In genomic region chr15:59353994-59354951, GRCh38 we compare ENCODE assay signal across 11 cellular contexts. TPM values are rescaled to one million over a fixed set of nuclear protein-coding genes. Genes with fewer than 3 reads are reported as not detected.
A peak's percentile ranks its signal among the peaks of the same experiment; 100 is the strongest.
DNase-seq lines count a peak whose midpoint lies in the region; ATAC-seq, FAIRE-seq and TF ChIP-seq lines count a peak whose summit lies in the region.
"Had no signal": no experiment of that assay in that cellular context is flagged by ENCODE, and none has a peak within 500 bp of the region (broad histone marks: within the 10 kb centered on the region; RNA-seq: fewer than 3 reads in every experiment).

No MANE protein-coding gene starts in this region.

- H3K27me3 Mint-ChIP-seq in IgD-negative memory B cell = no peaks in the 10 kb centered on the region
- H3K27me3 Mint-ChIP-seq in T-helper 17 cell = peaks cover 38% of the 10 kb centered on the region

- no TSS peak for BruUV-seq in A673 (replicated peaks; lab: Mats Ljungman, UMichigan)

- H3K79me2 ChIP-seq in DND-41 (ENCODE audit: insufficient read depth, low read length) (no peaks in the 10 kb centered on the region), keratinocyte (ENCODE audit: control insufficient read depth, insufficient read depth, low read length) (peaks cover 87% of the 10 kb centered on the region)

- TF ChIP-seq CTCF in DND-41 (IDR thresholded peaks at IDR 0.05; ENCODE audit: borderline replicate concordance, extremely low read depth, low read length, poor library complexity, severe bottlenecking) = no peak
- TF ChIP-seq CTCF in keratinocyte (optimal IDR thresholded peaks at IDR 0.05 in 1 of 3, IDR thresholded peaks at IDR 0.05 in 1 of 3, conservative IDR thresholded peaks at IDR 0.05 in 1 of 3; ENCODE audit: extremely low read depth in 1 of 3, insufficient read depth in 2 of 3, low read length in 3 of 3) = no peak
- TF ChIP-seq CTCF in A673 (conservative IDR thresholded peaks at IDR 0.05; ENCODE audit: low read depth, low read length) = no peak

- no peak for DNase-seq in DND-41
- DNase-seq in T-helper 17 cell = no peak
- no peak for DNase-seq in keratinocyte (ENCODE audit: low read depth, low spot score)
- DNase-seq in NCI-H82 treated with DMSO at 0.1 percent for 48 hours (lab: John Stamatoyannopoulos, UW; ENCODE audit: unreplicated experiment) = no peak
- DNase-seq in A673 (ENCODE audit: low spot score) = no peak
- DNase-seq: cortex of kidney, sigmoid colon had no signal

- POLR2A ChIA-PET in A673 (lab: Charles Lee; ENCODE audit: low non-redundant PET) = no interaction called here

- no peaks in the 10 kb centered on the region for H3K9me1 ChIP-seq in keratinocyte (ENCODE audit: control insufficient read depth, extremely low read depth, insufficient read depth, low read length)

- H3K4me1 Mint-ChIP-seq in IgD-negative memory B cell (peaks cover 50 to 58% (median 51%) of the 10 kb centered on the region in 3 donors), T-helper 17 cell (peaks cover 7% of the 10 kb centered on the region)

- no peaks in the 10 kb centered on the region for H3K9me3 ChIP-seq in DND-41 (ENCODE audit: insufficient read depth, low read length, severe bottlenecking)
- no peaks in the 10 kb centered on the region for H3K9me3 ChIP-seq in T-helper 17 cell (ENCODE audit: control insufficient read depth, low read length, poor library complexity, severe bottlenecking)
- no peaks in the 10 kb centered on the region for H3K9me3 ChIP-seq in keratinocyte (ENCODE audit: control insufficient read depth, low read depth, low read length)
- H3K9me3 ChIP-seq in A673 (ENCODE audit: low read depth, low read length, poor library complexity, severe bottlenecking) = no peaks in the 10 kb centered on the region
- H3K9me3 ChIP-seq: sigmoid colon had no signal

- no peak overlapping the region for H2AFZ ChIP-seq in DND-41 (ENCODE audit: low read depth, low read length)
- no peak overlapping the region for H2AFZ ChIP-seq in keratinocyte (ENCODE audit: control insufficient read depth, low read length)

- no peak for FAIRE-seq in keratinocyte (lab: Jason Lieb, UNC)
- FAIRE-seq: TTC549 had no signal

- H3K4me3 ChIP-seq in DND-41 (ENCODE audit: low read depth in 1 of 2, low read length in 2 of 2) (no peak overlapping the region), keratinocyte (ENCODE audit: control insufficient read depth in 2 of 3, extremely low read depth in 1 of 3, insufficient read depth in 2 of 3, low read depth in 1 of 3, low read length in 3 of 3) (no peak overlapping the region), A673 (ENCODE audit: low read depth, low read length, poor library complexity, severe bottlenecking) (no peak overlapping the region)
- H3K4me3 ChIP-seq: sigmoid colon had no signal

- ATAC-seq in DND-41 (ENCODE audit: insufficient read depth, low read depth) = peak; percentile 33; the same call in 1 of the 3 replicates
- peak; percentile 44 for ATAC-seq in T-helper 17 cell
- no peak for ATAC-seq in GM19035 (IDR thresholded peaks at IDR 0.05; ENCODE audit: unreplicated experiment)
- no peak for ATAC-seq in GM18907 (IDR thresholded peaks at IDR 0.05; ENCODE audit: unreplicated experiment)

- H3K9ac ChIP-seq in DND-41 (ENCODE audit: low read depth, low read length) = no peak overlapping the region
- no peak overlapping the region for H3K9ac ChIP-seq in keratinocyte (ENCODE audit: control insufficient read depth, extremely low read depth, insufficient read depth, low read length)

- intact Hi-C loops in A673 (cut with micrococcal nuclease; ENCODE audit: unreplicated experiment) = no loop called here

- H3K27ac Mint-ChIP-seq in IgD-negative memory B cell = peak overlapping the region; percentile 51 to 93 (median 55)
- H3K27ac Mint-ChIP-seq in T-helper 17 cell = no peak overlapping the region

- H3K4me3 Mint-ChIP-seq in IgD-negative memory B cell (peak overlapping the region; percentile 44 to 89 (median 68)), T-helper 17 cell (no peak overlapping the region)

- CTCF ChIA-PET in A673 (lab: Charles Lee) = no interaction called here

- no peak overlapping the region for H3K27ac ChIP-seq in DND-41 (ENCODE audit: low read length)
- peak overlapping the region; percentile 6 for H3K27ac ChIP-seq in keratinocyte (ENCODE audit: control insufficient read depth, insufficient read depth, low read length)
- H3K27ac ChIP-seq in A673 (ENCODE audit: low read depth, low read length, poor library complexity, severe bottlenecking) = no peak overlapping the region
- H3K27ac ChIP-seq: sigmoid colon had no signal

- no peaks in the 10 kb centered on the region for H3K9me3 Mint-ChIP-seq in IgD-negative memory B cell

- no peaks in the 10 kb centered on the region for H3K36me3 ChIP-seq in DND-41 (ENCODE audit: insufficient read depth, low read length)
- H3K36me3 ChIP-seq in keratinocyte (ENCODE audit: control insufficient read depth in 2 of 2, extremely low read depth in 1 of 2, insufficient read depth in 2 of 2, low read length in 2 of 2) = peaks cover 6 to 13% of the 10 kb centered on the region in 2 experiments
- no peaks in the 10 kb centered on the region for H3K36me3 ChIP-seq in A673 (ENCODE audit: insufficient read depth, low read length, poor library complexity, severe bottlenecking)
- H3K36me3 ChIP-seq: sigmoid colon had no signal

- peaks cover 19% of the 10 kb centered on the region for H3K27me3 ChIP-seq in DND-41 (ENCODE audit: insufficient read depth, low read length, poor library complexity)
- H3K27me3 ChIP-seq in keratinocyte (ENCODE audit: control insufficient read depth, extremely low read depth, insufficient read depth, low read length) = no peaks in the 10 kb centered on the region
- H3K27me3 ChIP-seq in A673 (replicated peaks; ENCODE audit: insufficient read depth, low read depth, low read length, poor library complexity) = no peaks in the 10 kb centered on the region
- H3K27me3 ChIP-seq: sigmoid colon had no signal

- no peaks in the 10 kb centered on the region for H3K36me3 Mint-ChIP-seq in IgD-negative memory B cell
- peaks cover 4% of the 10 kb centered on the region for H3K36me3 Mint-ChIP-seq in T-helper 17 cell (ENCODE audit: low read depth)

- H4K20me1 ChIP-seq in DND-41 (ENCODE audit: insufficient read depth, low read length) (no peaks in the 10 kb centered on the region), keratinocyte (ENCODE audit: control insufficient read depth, extremely low read depth, insufficient read depth, low read length) (peaks cover 4% of the 10 kb centered on the region)

- dilution Hi-C loops in keratinocyte (cut with MboI; ENCODE audit: extremely low pct_ligation_motif_present, low sequenced_read_pairs) = no loop called here

- H3K4me2 ChIP-seq in DND-41 (ENCODE audit: insufficient read depth, low read length) (no peak overlapping the region), keratinocyte (ENCODE audit: control insufficient read depth, extremely low read depth, insufficient read depth, low read depth, low read length) (peak overlapping the region; percentile 29)

- H3K4me1 ChIP-seq in DND-41 (ENCODE audit: insufficient read depth, low read length) (no peaks in the 10 kb centered on the region), keratinocyte (ENCODE audit: control insufficient read depth, extremely low read depth, insufficient read depth, low read length) (peaks cover 38% of the 10 kb centered on the region), A673 (ENCODE audit: insufficient read depth, low read length, poor library complexity, severe bottlenecking) (no peaks in the 10 kb centered on the region)

RNA-seq across cellular contexts. Expression of gene MYO1E, which starts 18.4 kb away (rescaled TPM):
- 27.4 TPM for polyA plus RNA-seq in IgD-negative memory B cell
- total RNA-seq in T-helper 17 cell = 1 to 10 TPM; 4.0 to 4.1 TPM
- 74.6 to 213 TPM (median 117 TPM) in 3 replicates for polyA plus RNA-seq in keratinocyte
- 201 TPM for polyA plus RNA-seq in keratinocyte (2011; ENCODE audit: low read depth)
- polyA plus RNA-seq in keratinocyte (2011; cell fraction: cytosol; rRNA removed) = 63.2 and 176 TPM in 2 replicates
- 167 and 242 TPM in 2 replicates for polyA plus RNA-seq in keratinocyte (2011; cell fraction: nucleus; rRNA removed)
- 112 and 184 TPM in 2 replicates for polyA plus RNA-seq in keratinocyte (2012; ENCODE audit: low replicate concordance)
- 46.1 to 279 TPM (median 153 TPM) in 3 replicates for polyA minus RNA-seq in keratinocyte
- 218 TPM for polyA minus RNA-seq in keratinocyte (2011; cell fraction: cytosol; rRNA and poly(A)+ RNA removed)
- 151 and 398 TPM in 2 replicates for polyA minus RNA-seq in keratinocyte (2011; cell fraction: nucleus; rRNA and poly(A)+ RNA removed)
- total RNA-seq in A673 (2021) = 7.9 and 10.6 TPM in 2 replicates

Comparison
In these comparisons a context has a peak if more than half of its experiments do, and no peak if none do; other contexts are left out.
1. ATAC-seq: peak in DND-41 (single experiment) and T-helper 17 cell (single experiment); none in GM19035 (single experiment) and GM18907 (single experiment).